Comparison of ENCODE assay signal across 17 cellular contexts in the genomic region with DNA sequence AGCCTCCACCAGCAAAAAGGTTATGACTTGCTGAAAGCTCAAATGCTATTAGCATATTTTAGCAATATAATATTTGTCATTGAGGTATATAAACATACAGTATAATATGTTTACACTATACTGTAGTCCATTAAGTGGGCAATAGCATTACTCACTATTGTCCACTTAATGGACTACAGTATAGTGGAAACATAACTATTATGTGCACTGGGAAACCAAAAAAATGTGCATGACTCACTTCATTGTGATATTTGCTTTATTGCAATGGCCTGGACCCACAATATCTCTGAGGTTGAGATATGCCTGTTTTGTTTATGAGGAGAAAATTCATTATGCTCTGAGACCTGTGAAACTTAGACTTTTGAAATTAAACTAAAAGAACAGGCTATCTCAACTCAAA.
DNase-seq lines count a peak whose midpoint lies in the region; ATAC-seq and TF ChIP-seq lines count a peak whose summit lies in the region.
"Had no signal": no experiment of that assay in that cellular context is flagged by ENCODE, and none has a peak within 500 bp of the region (broad histone marks: within the 10 kb centered on the region; RNA-seq: fewer than 3 reads in every experiment).

No MANE protein-coding gene starts in this region.

- peak; percentile 44 for ATAC-seq in foreskin keratinocyte
- ATAC-seq: Right ventricle myocardium inferior had no signal

- DNase-seq in DMS53 treated with DMSO at 0.1 percent for 48 hours (lab: John Stamatoyannopoulos, UW; ENCODE audit: unreplicated experiment): peak; percentile 5
- DNase-seq in LHCN-M2 (ENCODE audit: low read depth): peak; percentile 15
- peak; percentile 18 for DNase-seq in astrocyte of the cerebellum (ENCODE audit: low read depth)
- DNase-seq in foreskin keratinocyte: no peak
- no peak for DNase-seq in DMS79 (lab: John Stamatoyannopoulos, UW)
- DNase-seq in HCEC 1CT: no peak
- DNase-seq in DMS153 treated with DMSO at 0.1 percent for 48 hours (lab: John Stamatoyannopoulos, UW; ENCODE audit: unreplicated experiment): no peak
- no peak for DNase-seq in ecto neural progenitor cell (ENCODE audit: low spot score)
- DNase-seq: C1 segment of cervical spinal cord, H9, NCI-H1436 treated with DMSO at 0.1 percent for 48 hours, NCI-H2081, NCI-H510A, NCI-H82, PC-9 had no signal

- no peaks in the 10 kb centered on the region for H3K27me3 ChIP-seq in foreskin keratinocyte

- no peak overlapping the region for H3K4me3 ChIP-seq in astrocyte of the cerebellum (ENCODE audit: low read depth, low read length)
- H3K4me3 ChIP-seq: PC-9 had no signal

- in situ Hi-C loops in astrocyte of the cerebellum (cut with HindIII; ENCODE audit: low sequenced_read_pairs): no loop called here

- H3K4me1 ChIP-seq in foreskin keratinocyte: no peaks in the 10 kb centered on the region

- TF ChIP-seq CTCF in astrocyte of the cerebellum (IDR thresholded peaks at IDR 0.05; ENCODE audit: low read depth, low read length, missing control alignments) (no peak), foreskin keratinocyte (conservative IDR thresholded peaks at IDR 0.05) (no peak)

- no peak overlapping the region for H3K27ac ChIP-seq in foreskin keratinocyte
- H3K27ac ChIP-seq: HL-60, PC-9 had no signal

Comparison
In these comparisons a context has a peak if more than half of its experiments do, and no peak if none do; other contexts are left out.
1. DNase-seq: peak in DMS53 treated with DMSO at 0.1 percent for 48 hours (single experiment), LHCN-M2 (single experiment) and astrocyte of the cerebellum (single experiment); none in foreskin keratinocyte (0 of 2), DMS79 (single experiment), HCEC 1CT (single experiment), DMS153 treated with DMSO at 0.1 percent for 48 hours (single experiment) and ecto neural progenitor cell (single experiment).